In genomic region chr14:90980636-90981035, GRCh38 we compare ENCODE assay signal across 7 cellular contexts.
A peak's percentile ranks its signal among the peaks of the same experiment; 100 is the strongest.
DNase-seq lines count a peak whose midpoint lies in the region; ATAC-seq and TF ChIP-seq lines count a peak whose summit lies in the region.
"Not testable (repeated sequence)": the region's sequence is repeated elsewhere in the genome, so short reads cannot be mapped to it uniquely, and the experiment has no call there.

No MANE protein-coding gene starts in this region.

- not testable (repeated sequence) for H3K4ac ChIP-seq in trophoblast cell (ENCODE audit: low read depth, low read length)

- H3K79me1 ChIP-seq in trophoblast cell (ENCODE audit: low read length), result not testable (repeated sequence)

- not testable (repeated sequence) for H3K14ac ChIP-seq in trophoblast cell (ENCODE audit: low read length)

- not testable (repeated sequence) for H3K4me2 ChIP-seq in trophoblast cell (ENCODE audit: low read length)

- H3K18ac ChIP-seq in trophoblast cell (ENCODE audit: low read length), result not testable (repeated sequence)

- not testable (repeated sequence) for H3K4me3 Mint-ChIP-seq in neural crest cell; stimulated activated naive B cell treated with anti-CD40 and anti-IgM and Interleukin-4, amounts not matched to agents 10 μg/mL and 1 μg/mL and 100 μg/mL, for 72 hours

- no CpG with 5 or more reads among the region's 3 CpGs for WGBS in trophoblast cell (ENCODE audit: extremely low coverage, insufficient coverage, insufficient read length)

- not testable (repeated sequence) for H2BK12ac ChIP-seq in trophoblast cell (ENCODE audit: low read length)

- not testable (repeated sequence) for H3K23ac ChIP-seq in trophoblast cell (ENCODE audit: low read length)

- not testable (repeated sequence) for H3K9ac ChIP-seq in colonic mucosa (ENCODE audit: low read depth in 2 of 2, low read length in 2 of 2); mucosa of rectum (ENCODE audit: low read depth in 1 of 2, low read length in 2 of 2); trophoblast cell (ENCODE audit: low read length)

- not testable (repeated sequence) for H4K8ac ChIP-seq in trophoblast cell (ENCODE audit: low read depth, low read length)

- H3K36me3 ChIP-seq in colonic mucosa; mucosa of descending colon (ENCODE audit: low read depth); mucosa of rectum (ENCODE audit: control insufficient read depth in 2 of 2, insufficient read depth in 2 of 2, low read length in 2 of 2); trophoblast cell (ENCODE audit: control insufficient read depth in 1 of 2, insufficient read depth in 2 of 2, low read length in 2 of 2): not testable (repeated sequence)

- H3K4me1 Mint-ChIP-seq in neural crest cell, result not testable (repeated sequence)
- peaks cover 6 to 12% of the 10 kb centered on the region in 2 donors for H3K4me1 Mint-ChIP-seq in stimulated activated naive B cell treated with anti-CD40 and anti-IgM and Interleukin-4, amounts not matched to agents 10 μg/mL and 1 μg/mL and 100 μg/mL, for 72 hours

- intact Hi-C loops in colonic mucosa (cut with DNase I); left colon (cut with DNase I, micrococcal nuclease); mucosa of descending colon (cut with DNase I, micrococcal nuclease): not testable (repeated sequence)

- H3K27me3 ChIP-seq in colonic mucosa; mucosa of rectum (ENCODE audit: control insufficient read depth in 2 of 2, insufficient read depth in 2 of 2, low read length in 2 of 2); trophoblast cell (ENCODE audit: insufficient read depth, low read length): not testable (repeated sequence)

- H3K27ac Mint-ChIP-seq in neural crest cell (ENCODE audit: unreplicated experiment), result peak overlapping the region; percentile 20
- H3K27ac Mint-ChIP-seq in stimulated activated naive B cell treated with anti-CD40 and anti-IgM and Interleukin-4, amounts not matched to agents 10 μg/mL and 1 μg/mL and 100 μg/mL, for 72 hours, result peak overlapping the region; percentile 59

- not testable (repeated sequence) for TF ChIP-seq CTCF in colonic mucosa (IDR thresholded peaks at IDR 0.05); mucosa of descending colon (IDR thresholded peaks at IDR 0.05); neural crest cell (conservative IDR thresholded peaks at IDR 0.05)

- DNase-seq in colonic mucosa, result peak; percentile 56
- not testable (repeated sequence) for DNase-seq in left colon; neural crest cell (ENCODE audit: low read depth, low spot score); trophoblast cell; stimulated activated naive B cell treated with anti-CD40 and anti-IgM and Interleukin-4, amounts not matched to agents 10 μg/mL and 1 μg/mL and 100 μg/mL, for 72 hours
- peak in 1 of 3 donors; percentile 27 for DNase-seq in mucosa of descending colon

- not testable (repeated sequence) for H3K27me3 Mint-ChIP-seq in neural crest cell (ENCODE audit: low read depth); stimulated activated naive B cell treated with anti-CD40 and anti-IgM and Interleukin-4, amounts not matched to agents 10 μg/mL and 1 μg/mL and 100 μg/mL, for 72 hours

- H2AK5ac ChIP-seq in trophoblast cell (ENCODE audit: low read length), result not testable (repeated sequence)

- H3K79me2 ChIP-seq in trophoblast cell (ENCODE audit: control insufficient read depth, insufficient read depth, low read length, poor library complexity), result not testable (repeated sequence)

- H2BK5ac ChIP-seq in trophoblast cell (ENCODE audit: low read depth, low read length, poor library complexity), result not testable (repeated sequence)

- H3K36me3 Mint-ChIP-seq in neural crest cell (ENCODE audit: low read depth); stimulated activated naive B cell treated with anti-CD40 and anti-IgM and Interleukin-4, amounts not matched to agents 10 μg/mL and 1 μg/mL and 100 μg/mL, for 72 hours: not testable (repeated sequence)

- not testable (repeated sequence) for H3K9me3 ChIP-seq in colonic mucosa; mucosa of descending colon; mucosa of rectum (ENCODE audit: control insufficient read depth in 2 of 2, low read length in 2 of 2); trophoblast cell (ENCODE audit: insufficient read depth, low read depth, low read length)

- H3K4me1 ChIP-seq in colonic mucosa; mucosa of descending colon (ENCODE audit: low read depth); mucosa of rectum (ENCODE audit: control insufficient read depth in 2 of 2, insufficient read depth in 2 of 2, low read length in 2 of 2); trophoblast cell (ENCODE audit: control insufficient read depth in 1 of 2, insufficient read depth in 2 of 2, low read length in 2 of 2): not testable (repeated sequence)

- H3K27ac ChIP-seq in colonic mucosa (peak overlapping the region; percentile 33), mucosa of rectum (ENCODE audit: low read depth in 2 of 2, low read length in 2 of 2) (peak overlapping the region; percentile 11 to 19)
- H3K27ac ChIP-seq in trophoblast cell (ENCODE audit: low read depth, low read length), result not testable (repeated sequence)

- ATAC-seq in left colon (peak; percentile 61), mucosa of descending colon (peak; percentile 78)
- ATAC-seq in stimulated activated naive B cell treated with anti-CD40 and anti-IgM and Interleukin-4, amounts not matched to agents 10 μg/mL and 1 μg/mL and 100 μg/mL, for 72 hours (replicated peaks), result not testable (repeated sequence)

- H2BK120ac ChIP-seq in trophoblast cell (ENCODE audit: insufficient read depth, low read length, poor library complexity), result peak overlapping the region; percentile 66

- H2AFZ ChIP-seq in trophoblast cell (ENCODE audit: insufficient read depth, low read length, poor library complexity), result not testable (repeated sequence)

- not testable (repeated sequence) for H3K9me3 Mint-ChIP-seq in neural crest cell; stimulated activated naive B cell treated with anti-CD40 and anti-IgM and Interleukin-4, amounts not matched to agents 10 μg/mL and 1 μg/mL and 100 μg/mL, for 72 hours

- H3K4me3 ChIP-seq in colonic mucosa; mucosa of descending colon; mucosa of rectum (ENCODE audit: low read length in 2 of 2); trophoblast cell (ENCODE audit: low read depth, low read length): not testable (repeated sequence)

- not testable (repeated sequence) for H4K12ac ChIP-seq in trophoblast cell (ENCODE audit: low read depth, low read length)

- peak overlapping the region; percentile 47 for H4K91ac ChIP-seq in trophoblast cell (ENCODE audit: low read depth, low read length)
